In genomic region chr15:29671308-29671981, GRCh38 we compare ENCODE assay signal across 13 cellular contexts.
DNase-seq lines count a peak whose midpoint lies in the region; ATAC-seq, FAIRE-seq and TF ChIP-seq lines count a peak whose summit lies in the region.
"Had no signal": no experiment of that assay in that cellular context is flagged by ENCODE, and none has a peak within 500 bp of the region (broad histone marks: within the 10 kb centered on the region; RNA-seq: fewer than 3 reads in every experiment).

No MANE protein-coding gene starts in this region.

- FAIRE-seq in RCC 7860 (lab: Jason Lieb, UNC), result no peak
- FAIRE-seq: GM12892 had no signal

- H3K36me3 ChIP-seq in mucosa of rectum (ENCODE audit: control insufficient read depth in 2 of 2, insufficient read depth in 2 of 2, low read length in 2 of 2), result no peaks in the 10 kb centered on the region
- H3K36me3 ChIP-seq: BE2C had no signal

- no peak for TF ChIP-seq CTCF in dorsolateral prefrontal cortex (IDR thresholded peaks at IDR 0.05 in 54 of 56, conservative IDR thresholded peaks at IDR 0.05 in 2 of 56; ENCODE audit: low read depth in 1 of 56, partially characterized antibody in 56 of 56)

- H3K27ac ChIP-seq in dorsolateral prefrontal cortex, result peak overlapping the region in 36 of 59 donors; percentile 4 to 81 (median 46)
- peak overlapping the region; percentile 17 to 69 for H3K27ac ChIP-seq in mucosa of rectum (ENCODE audit: low read depth in 2 of 2, low read length in 2 of 2)

- peaks cover 8 to 27% of the 10 kb centered on the region in 2 donors for H3K4me1 ChIP-seq in mucosa of rectum (ENCODE audit: control insufficient read depth in 2 of 2, insufficient read depth in 2 of 2, low read length in 2 of 2)
- H3K4me1 ChIP-seq: BE2C had no signal

- no peaks in the 10 kb centered on the region for H3K9me3 ChIP-seq in mucosa of rectum (ENCODE audit: control insufficient read depth in 2 of 2, low read length in 2 of 2)
- H3K9me3 ChIP-seq: BE2C had no signal

- no peak for ATAC-seq in HG03354 (IDR thresholded peaks at IDR 0.05; ENCODE audit: poor library complexity, severe bottlenecking, unreplicated experiment)
- ATAC-seq: activated T-helper 17 cell treated with anti-CD3 and anti-CD28 coated beads, Interleukin-2, amount 50 U/mL, for 72 hours; WTC11 had no signal

- peak overlapping the region in 1 of 2 donors; percentile 59 for H3K9ac ChIP-seq in mucosa of rectum (ENCODE audit: low read depth in 1 of 2, low read length in 2 of 2)

- H3K27me3 ChIP-seq in dorsolateral prefrontal cortex (no peaks in the 10 kb centered on the region), mucosa of rectum (ENCODE audit: control insufficient read depth in 2 of 2, insufficient read depth in 2 of 2, low read length in 2 of 2) (no peaks in the 10 kb centered on the region)
- H3K27me3 ChIP-seq: BE2C had no signal

- DNase-seq in ACHN (peak; percentile 43), M059J (ENCODE audit: low read depth) (peak; percentile 76), dorsolateral prefrontal cortex (no peak), mucosa of gallbladder (ENCODE audit: low spot score) (no peak), RCC 7860 (ENCODE audit: low spot score) (no peak)
- DNase-seq in stimulated activated CD8-positive, alpha-beta memory T cell treated with anti-CD3 and anti-CD28 coated beads, Interleukin-4, amount 100 ng/mL, for 48 hours, result no peak
- DNase-seq: BE2C; effector memory CD4-positive, alpha-beta T cell had no signal

- intact Hi-C loops in dorsolateral prefrontal cortex (cut with DNase I), result no loop called here

- H3K4me3 ChIP-seq in dorsolateral prefrontal cortex, result no peak overlapping the region
- H3K4me3 ChIP-seq in mucosa of rectum (ENCODE audit: low read length in 2 of 2), result peak overlapping the region in 1 of 2 donors; percentile 50

- in situ Hi-C loops in ACHN (cut with HindIII; ENCODE audit: low pct_ligation_motif_present, low pct_unique_long_range_greater_than_20kb, low sequenced_read_pairs), result no loop called here

Comparison
In these comparisons a context has a peak if more than half of its experiments do, and no peak if none do; other contexts are left out.
1. DNase-seq: peak in ACHN (single experiment) and M059J (single experiment); none in dorsolateral prefrontal cortex (0 of 10), stimulated activated CD8-positive, alpha-beta memory T cell treated with anti-CD3 and anti-CD28 coated beads, Interleukin-4, amount 100 ng/mL, for 48 hours (single experiment), mucosa of gallbladder (single experiment) and RCC 7860 (single experiment).